ENCODE assay signal across 6 cellular contexts in the genomic region with DNA sequence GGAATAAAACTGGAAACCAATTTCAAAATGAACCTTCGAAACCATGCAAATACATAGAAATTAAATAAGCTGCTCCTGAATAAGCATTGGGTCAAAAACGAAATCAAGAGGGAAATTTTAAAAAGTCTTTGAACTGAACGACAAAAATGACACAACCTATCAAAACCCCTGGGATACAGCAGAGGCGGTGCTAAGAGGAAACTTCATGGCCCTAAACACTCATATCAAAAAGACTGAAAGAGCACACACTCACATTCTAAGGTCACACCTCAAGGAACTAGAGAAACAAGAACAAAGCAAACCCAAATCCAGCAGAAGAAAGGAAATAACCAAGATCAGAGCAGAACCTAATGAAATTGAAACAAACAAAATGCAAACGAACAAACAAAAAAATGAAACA.
"Had no signal": no experiment of that assay in that cellular context is flagged by ENCODE, and none has a peak within 500 bp of the region (broad histone marks: within the 10 kb centered on the region; RNA-seq: fewer than 3 reads in every experiment).

No MANE protein-coding gene starts in this region.

- H3K4me1 Mint-ChIP-seq: GM23338 had no signal

- H3K4me3 Mint-ChIP-seq: GM23338, H9 had no signal

- H3K4me3 ChIP-seq: GM23338, K562 had no signal

- ATAC-seq: GM23338, K562 had no signal

- H3K27ac Mint-ChIP-seq: GM23338, H9 had no signal

- DNase-seq: H9, HCEC 1CT, IMR-90, KG1 had no signal
